Comparison of ENCODE assay signal across 1 cellular context in genomic region chr16:75265911-75266701, GRCh38.
A peak's percentile ranks its signal among the peaks of the same experiment; 100 is the strongest.
TF ChIP-seq lines count a peak whose summit lies in the region.

No MANE protein-coding gene starts in this region.

TF ChIP-seq in WTC11, 78 proteins besides CTCF, POLR2A, EP300 and RAD21 (continued from another document):
- TF ChIP-seq ZNF281 (CRISPR knock-in tag; IDR thresholded peaks at IDR 0.05) (peak; percentile 83; the same call in 1 of the 2 replicates), HMGA2 (CRISPR knock-in tag; IDR thresholded peaks at IDR 0.05) (no peak), FOXK1 (CRISPR knock-in tag; IDR thresholded peaks at IDR 0.05) (no peak), ATF6 (CRISPR knock-in tag; IDR thresholded peaks at IDR 0.05) (no peak), ARID4B (CRISPR knock-in tag; IDR thresholded peaks at IDR 0.05; ENCODE audit: borderline replicate concordance) (no peak), SOX15 (CRISPR knock-in tag; IDR thresholded peaks at IDR 0.05) (no peak), RORB (CRISPR knock-in tag; IDR thresholded peaks at IDR 0.05) (no peak), ZNF263 (CRISPR knock-in tag; IDR thresholded peaks at IDR 0.05; ENCODE audit: low read depth) (no peak), ZNF121 (CRISPR knock-in tag; IDR thresholded peaks at IDR 0.05) (no peak), GTF2I (CRISPR knock-in tag; conservative IDR thresholded peaks at IDR 0.05) (no peak), SMAD4 (CRISPR knock-in tag; IDR thresholded peaks at IDR 0.05) (no peak), TEAD4 (CRISPR knock-in tag; IDR thresholded peaks at IDR 0.05) (no peak)
- TF ChIP-seq, protein P1, sequence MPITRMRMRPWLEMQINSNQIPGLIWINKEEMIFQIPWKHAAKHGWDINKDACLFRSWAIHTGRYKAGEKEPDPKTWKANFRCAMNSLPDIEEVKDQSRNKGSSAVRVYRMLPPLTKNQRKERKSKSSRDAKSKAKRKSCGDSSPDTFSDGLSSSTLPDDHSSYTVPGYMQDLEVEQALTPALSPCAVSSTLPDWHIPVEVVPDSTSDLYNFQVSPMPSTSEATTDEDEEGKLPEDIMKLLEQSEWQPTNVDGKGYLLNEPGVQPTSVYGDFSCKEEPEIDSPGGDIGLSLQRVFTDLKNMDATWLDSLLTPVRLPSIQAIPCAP (CRISPR knock-in tag; IDR thresholded peaks at IDR 0.05): no peak
- TF ChIP-seq, protein P2, sequence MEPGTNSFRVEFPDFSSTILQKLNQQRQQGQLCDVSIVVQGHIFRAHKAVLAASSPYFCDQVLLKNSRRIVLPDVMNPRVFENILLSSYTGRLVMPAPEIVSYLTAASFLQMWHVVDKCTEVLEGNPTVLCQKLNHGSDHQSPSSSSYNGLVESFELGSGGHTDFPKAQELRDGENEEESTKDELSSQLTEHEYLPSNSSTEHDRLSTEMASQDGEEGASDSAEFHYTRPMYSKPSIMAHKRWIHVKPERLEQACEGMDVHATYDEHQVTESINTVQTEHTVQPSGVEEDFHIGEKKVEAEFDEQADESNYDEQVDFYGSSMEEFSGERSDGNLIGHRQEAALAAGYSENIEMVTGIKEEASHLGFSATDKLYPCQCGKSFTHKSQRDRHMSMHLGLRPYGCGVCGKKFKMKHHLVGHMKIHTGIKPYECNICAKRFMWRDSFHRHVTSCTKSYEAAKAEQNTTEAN (CRISPR knock-in tag; IDR thresholded peaks at IDR 0.05): peak; percentile 67; the same call in 1 of the 2 replicates
- TF ChIP-seq, protein P3, sequence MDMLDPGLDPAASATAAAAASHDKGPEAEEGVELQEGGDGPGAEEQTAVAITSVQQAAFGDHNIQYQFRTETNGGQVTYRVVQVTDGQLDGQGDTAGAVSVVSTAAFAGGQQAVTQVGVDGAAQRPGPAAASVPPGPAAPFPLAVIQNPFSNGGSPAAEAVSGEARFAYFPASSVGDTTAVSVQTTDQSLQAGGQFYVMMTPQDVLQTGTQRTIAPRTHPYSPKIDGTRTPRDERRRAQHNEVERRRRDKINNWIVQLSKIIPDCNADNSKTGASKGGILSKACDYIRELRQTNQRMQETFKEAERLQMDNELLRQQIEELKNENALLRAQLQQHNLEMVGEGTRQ (CRISPR knock-in tag; IDR thresholded peaks at IDR 0.05): no peak
